8 cellular contexts compared by ENCODE assay signal in the genomic region with DNA sequence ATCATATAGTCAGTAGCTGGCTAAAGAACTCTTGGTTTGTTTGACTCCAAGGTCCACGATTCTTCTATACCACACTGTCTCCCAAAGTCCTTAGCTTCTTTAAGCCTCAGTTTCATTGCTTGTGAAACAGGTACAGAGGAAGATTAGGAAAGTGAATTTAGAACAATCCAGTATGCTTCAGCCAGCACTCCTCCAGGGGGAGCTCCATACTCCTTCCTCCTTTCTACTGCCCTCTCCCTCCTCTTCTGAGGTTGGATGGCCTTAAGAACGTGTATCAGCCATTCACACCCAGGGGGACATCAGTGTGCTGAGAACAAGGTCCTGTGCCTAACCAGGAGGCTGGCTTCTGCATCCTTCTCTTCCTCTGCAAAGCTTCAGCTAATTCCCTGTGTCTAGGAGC. TPM values are rescaled to one million over a fixed set of nuclear protein-coding genes. Genes with fewer than 3 reads are reported as not detected.
DNase-seq lines count a peak whose midpoint lies in the region; ATAC-seq and TF ChIP-seq lines count a peak whose summit lies in the region.

No MANE protein-coding gene starts in this region.

- H3K4me2 ChIP-seq in Karpas-422 (ENCODE audit: low read depth, low read length, poor library complexity, severe bottlenecking) (no peak overlapping the region), mammary epithelial cell (ENCODE audit: insufficient read depth, low read depth, low read length) (no peak overlapping the region), osteoblast (ENCODE audit: insufficient read depth, low read length) (no peak overlapping the region)

- H3K9me2 ChIP-seq in Karpas-422 (replicated peaks; ENCODE audit: insufficient read depth, low read length), result no peaks in the 10 kb centered on the region

- H3K27me3 ChIP-seq in Karpas-422 (ENCODE audit: low read length), result no peaks in the 10 kb centered on the region
- no peaks in the 10 kb centered on the region for H3K27me3 ChIP-seq in mammary epithelial cell (ENCODE audit: insufficient read depth, low read length)
- H3K27me3 ChIP-seq in osteoblast (ENCODE audit: insufficient read depth, low read length), result no peaks in the 10 kb centered on the region
- H3K27me3 ChIP-seq in spleen (replicated peaks in 1 of 7), result no peaks in the 10 kb centered on the region

- no peak overlapping the region for H3K9ac ChIP-seq in Karpas-422 (ENCODE audit: low read length)
- H3K9ac ChIP-seq in mammary epithelial cell (ENCODE audit: insufficient read depth, low read length), result no peak overlapping the region

- no peak for ATAC-seq in HG02981 (IDR thresholded peaks at IDR 0.05; ENCODE audit: unreplicated experiment)

- no peak overlapping the region for H2AFZ ChIP-seq in Karpas-422 (ENCODE audit: low read length)
- H2AFZ ChIP-seq in mammary epithelial cell (ENCODE audit: low read depth, low read length), result peak overlapping the region; percentile 25
- peak overlapping the region; percentile 63 for H2AFZ ChIP-seq in osteoblast (ENCODE audit: low read length)

- CTCF ChIA-PET in mammary epithelial cell (lab: Charles Lee; ENCODE audit: low non-redundant PET), result interaction anchor here (0.6 kb wide), 3 partner anchors 34 to 138 kb away, joined by 3 to 8 read pairs (median 4); no protein-coding TSS in a partner anchor

- no peak for TF ChIP-seq POLR2A in spleen (IDR thresholded peaks at IDR 0.05)

- TF ChIP-seq CTCF in mammary epithelial cell (conservative IDR thresholded peaks at IDR 0.05 in 1 of 2, IDR thresholded peaks at IDR 0.05 in 1 of 2; ENCODE audit: extremely low read depth in 1 of 2, insufficient read depth in 1 of 2, low read depth in 1 of 2, low read length in 2 of 2) (peak; percentile 76 to 88), osteoblast (IDR thresholded peaks at IDR 0.05; ENCODE audit: extremely low read depth, low read depth, low read length) (peak; percentile 83), spleen (IDR thresholded peaks at IDR 0.05 in 8 of 11, conservative IDR thresholded peaks at IDR 0.05 in 3 of 11) (peak in 5 of 11 experiments; percentile 8 to 39 (median 15))

- no peaks in the 10 kb centered on the region for H3K4me1 ChIP-seq in Karpas-422 (ENCODE audit: low read length)
- H3K4me1 ChIP-seq in mammary epithelial cell (ENCODE audit: insufficient read depth, low read length), result no peaks in the 10 kb centered on the region
- H3K4me1 ChIP-seq in osteoblast (ENCODE audit: insufficient read depth, low read length), result peaks cover 60% of the 10 kb centered on the region
- H3K4me1 ChIP-seq in spleen, result peaks cover 0 to 13% (median 0%) of the 10 kb centered on the region in 6 donors

- WGBS in mammary epithelial cell (ENCODE audit: low coverage, missing lambda C conversion rate), result 36% methylated on average over 2 of the region's 2 CpGs
- WGBS in spleen, 5 donors, result 35 to 45% (median 38%) methylated on average over 2 of the region's 2 CpGs

- no peaks in the 10 kb centered on the region for H3K9me3 ChIP-seq in Karpas-422 (ENCODE audit: low read length)
- no peaks in the 10 kb centered on the region for H3K9me3 ChIP-seq in mammary epithelial cell (replicated peaks; ENCODE audit: insufficient read depth, low read length)
- no peaks in the 10 kb centered on the region for H3K9me3 ChIP-seq in osteoblast (ENCODE audit: low read depth, low read length)
- no peaks in the 10 kb centered on the region for H3K9me3 ChIP-seq in spleen

- in situ Hi-C loops in mammary epithelial cell (cut with MboI; ENCODE audit: low sequenced_read_pairs in 2 of 2), result no loop called here

- H3K79me2 ChIP-seq in Karpas-422 (ENCODE audit: low read length) (no peaks in the 10 kb centered on the region), mammary epithelial cell (ENCODE audit: insufficient read depth, low read length) (no peaks in the 10 kb centered on the region), osteoblast (ENCODE audit: insufficient read depth, low read length) (peaks cover 5% of the 10 kb centered on the region)

- dilution Hi-C loops in mammary epithelial cell (cut with HindIII; ENCODE audit: low sequenced_read_pairs), result loop anchor here (5.0 kb wide), 1 partner anchor 63 kb away; no protein-coding TSS in a partner anchor

- DNase-seq in DMS153 treated with DMSO at 0.1 percent for 48 hours (lab: John Stamatoyannopoulos, UW; ENCODE audit: unreplicated experiment) (peak; percentile 1), DMS153 (lab: John Stamatoyannopoulos, UW) (no peak), Karpas-422 (peak; percentile 57), mammary epithelial cell (peak; percentile 40), osteoblast (ENCODE audit: insufficient read length, low spot score, missing footprints) (peak; percentile 51), spleen (no peak)
- DNase-seq in activated effector memory CD4-positive, alpha-beta T cell treated with anti-CD3 and anti-CD28 coated beads, Interleukin-2, amount 50 U/mL, for 16 hours, result no peak

- intact Hi-C loops in mammary epithelial cell (cut with micrococcal nuclease) (loop anchor here (1.0 to 2.0 kb wide), 4 partner anchors 31 to 230 kb away; a partner anchor contains a TSS), spleen (cut with DNase I; ENCODE audit: low total_unique reads) (no loop called here)

- H3K4me3 ChIP-seq in Karpas-422 (ENCODE audit: low read length) (no peak overlapping the region), mammary epithelial cell (replicated peaks in 1 of 3; ENCODE audit: insufficient read depth in 1 of 3, low read depth in 2 of 3, low read length in 3 of 3) (no peak overlapping the region), osteoblast (ENCODE audit: insufficient read depth, low read length) (no peak overlapping the region), spleen (no peak overlapping the region)

- H3K36me3 ChIP-seq in Karpas-422 (ENCODE audit: insufficient read depth, low read length), result no peaks in the 10 kb centered on the region
- no peaks in the 10 kb centered on the region for H3K36me3 ChIP-seq in mammary epithelial cell (ENCODE audit: insufficient read depth, low read length)
- no peaks in the 10 kb centered on the region for H3K36me3 ChIP-seq in osteoblast (ENCODE audit: insufficient read depth, low read length)
- H3K36me3 ChIP-seq in spleen, result no peaks in the 10 kb centered on the region

- H4K20me1 ChIP-seq in Karpas-422 (ENCODE audit: insufficient read depth, low read depth, low read length), result no peaks in the 10 kb centered on the region
- no peaks in the 10 kb centered on the region for H4K20me1 ChIP-seq in mammary epithelial cell (ENCODE audit: insufficient read depth, low read length)
- H4K20me1 ChIP-seq in osteoblast (ENCODE audit: insufficient read depth, low read length), result no peaks in the 10 kb centered on the region

- BruUV-seq in mammary epithelial cell (replicated peaks; lab: Mats Ljungman, UMichigan), result no TSS peak

- H3K27ac ChIP-seq in Karpas-422 (ENCODE audit: low read length) (no peak overlapping the region), mammary epithelial cell (ENCODE audit: insufficient read depth, low read depth, low read length) (no peak overlapping the region), osteoblast (ENCODE audit: low read depth, low read length) (peak overlapping the region; percentile 2), spleen (peak overlapping the region in 3 of 8 donors; percentile 64 to 77 (median 65))

RNA-seq across cellular contexts. Expression of a gene that starts 54.8 kb away (rescaled TPM):
- 1.0 TPM in 1 of 2 replicates, not detected in the other for total RNA-seq in Karpas-422 (2014; rRNA removed; shearing (Covaris generic); ENCODE audit: low replicate concordance)
- total RNA-seq in mammary epithelial cell, result 100 to 1,000 TPM; 251 to 445 TPM
- polyA plus RNA-seq in mammary epithelial cell, result 151 TPM
- 182 TPM for polyA minus RNA-seq in mammary epithelial cell
- 1,075 and 1,123 TPM in 2 replicates for total RNA-seq in osteoblast
- total RNA-seq in spleen, result 100 to 1,000 TPM; 146 to 333 (median 291) TPM
- 10 to 100 TPM; 42.4 to 85.3 (median 48.3) TPM for polyA plus RNA-seq in spleen

Comparison
In these comparisons a context has a peak if more than half of its experiments do, and no peak if none do; other contexts are left out.
1. DNase-seq: peak in DMS153 treated with DMSO at 0.1 percent for 48 hours (single experiment), Karpas-422 (single experiment), mammary epithelial cell (single experiment) and osteoblast (single experiment); none in DMS153 (single experiment), activated effector memory CD4-positive, alpha-beta T cell treated with anti-CD3 and anti-CD28 coated beads, Interleukin-2, amount 50 U/mL, for 16 hours (single experiment) and spleen (single experiment).
2. RNA of a gene that starts 54.8 kb away (total RNA-seq): 1,075 to 1,123 TPM in osteoblast, 251 to 445 TPM in mammary epithelial cell and 146 to 333 TPM in spleen; 1.0 TPM in Karpas-422; every median in the first group is over 10 times any median in the second.